ENCODE assay signal across 34 cellular contexts in the genomic region with DNA sequence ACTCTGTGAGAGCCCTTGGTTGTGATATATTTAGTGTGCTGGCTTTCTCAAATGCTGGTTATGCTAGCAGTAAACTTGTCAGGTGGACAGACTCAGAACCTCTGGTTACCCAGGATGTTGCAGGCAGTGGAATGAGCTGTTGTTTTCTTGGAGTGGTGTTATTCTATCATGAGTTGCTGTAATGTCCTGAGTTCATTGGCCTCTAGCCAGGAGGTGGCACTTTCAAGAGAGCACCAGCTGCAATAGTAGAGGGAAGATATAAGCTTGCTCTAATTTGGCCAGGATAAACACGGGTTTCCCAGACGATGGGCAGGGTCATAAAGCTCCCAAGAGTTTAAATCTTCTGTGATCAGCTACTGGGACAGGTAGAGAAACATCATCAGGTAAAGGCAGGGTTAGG.
"Had no signal": no experiment of that assay in that cellular context is flagged by ENCODE, and none has a peak within 500 bp of the region (broad histone marks: within the 10 kb centered on the region; RNA-seq: fewer than 3 reads in every experiment).

No MANE protein-coding gene starts in this region.

- H3K27ac ChIP-seq: brain microvascular endothelial cell, VCaP had no signal

- H3K9me3 ChIP-seq: MG63 had no signal

- H3K4me3 Mint-ChIP-seq: activated B cell treated with CpG ODN at 0.5 μM for 24 hours; activated CD4-positive, alpha-beta memory T cell treated with anti-CD3 and anti-CD28 coated beads for 36 hours; activated naive CD8-positive, alpha-beta T cell treated with anti-CD3 and anti-CD28 coated beads for 36 hours; activated T-helper 17 cell treated with anti-CD3 and anti-CD28 coated beads, Interleukin-2, amount 50 U/mL, for 72 hours; IgD-negative memory B cell had no signal

- H3K4me3 ChIP-seq: MG63 had no signal

- H3K36me3 Mint-ChIP-seq: IgD-negative memory B cell had no signal

- ATAC-seq: activated T-helper 17 cell treated with anti-CD3 and anti-CD28 coated beads, Interleukin-2, amount 50 U/mL, for 72 hours; Panc1 had no signal

- H3K4me1 Mint-ChIP-seq: activated B cell treated with CpG ODN at 0.5 μM for 24 hours; activated T-helper 17 cell treated with anti-CD3 and anti-CD28 coated beads, Interleukin-2, amount 50 U/mL, for 72 hours; IgD-negative memory B cell had no signal

- H3K27me3 Mint-ChIP-seq: activated B cell treated with CpG ODN at 0.5 μM for 24 hours; activated CD4-positive, alpha-beta memory T cell treated with anti-CD3 and anti-CD28 coated beads for 36 hours; activated T-helper 17 cell treated with anti-CD3 and anti-CD28 coated beads, Interleukin-2, amount 50 U/mL, for 72 hours; IgD-negative memory B cell had no signal

- H3K36me3 ChIP-seq: brain microvascular endothelial cell, MG63 had no signal

- DNase-seq: activated B cell treated with CpG ODN at 0.5 μM for 24 hours; activated CD4-positive, alpha-beta memory T cell treated with anti-CD3 and anti-CD28 coated beads for 36 hours; activated CD4-positive, alpha-beta T cell treated with anti-CD3 and anti-CD28 coated beads for 4 hours; activated CD4-positive, alpha-beta T cell treated with anti-CD3 and anti-CD28 coated beads, Interleukin-2, amount 50 U/mL, for 1 hour; activated CD4-positive, CD25-positive, alpha-beta regulatory T cell treated with anti-CD3 and anti-CD28 coated beads, Interleukin-2, amount 50 U/mL, for 72 hours; activated CD8-positive, alpha-beta memory T cell treated with anti-CD3 and anti-CD28 coated beads, Interleukin-2, amount 50 U/mL, for 4 hours; activated effector memory CD4-positive, alpha-beta T cell treated with anti-CD3 and anti-CD28 coated beads, Interleukin-2, amount 50 U/mL, for 16 hours; activated naive CD4-positive, alpha-beta T cell; activated naive CD4-positive, alpha-beta T cell treated with anti-CD3 and anti-CD28 coated beads, Interleukin-2, amount 50 U/mL, for 16 hours; activated naive CD8-positive, alpha-beta T cell treated with anti-CD3 and anti-CD28 coated beads for 36 hours; activated T-cell treated with anti-CD3 and anti-CD28 coated beads for 4 hours; activated T-cell treated with anti-CD3 and anti-CD28 coated beads, Interleukin-2, amount 50 U/mL, for 48 hours; amniotic stem cell; aorta; brain microvascular endothelial cell; central memory CD4-positive, alpha-beta T cell; Karpas-422; KBM-7; MG63; NCI-H1048; NCI-H1417; NCI-H146; NCI-H187; NCI-H2029 treated with DMSO at 0.1 percent for 48 hours; NCI-H510A; NCI-H526 treated with DMSO at 0.1 percent for 48 hours; SW 1271; T-helper 1 cell; T-helper 2 cell; T-helper 9 cell had no signal

- H3K9me3 Mint-ChIP-seq: activated T-helper 17 cell treated with anti-CD3 and anti-CD28 coated beads, Interleukin-2, amount 50 U/mL, for 72 hours had no signal

- H3K27ac Mint-ChIP-seq: activated B cell treated with CpG ODN at 0.5 μM for 24 hours; activated CD4-positive, alpha-beta memory T cell treated with anti-CD3 and anti-CD28 coated beads for 36 hours; activated naive CD8-positive, alpha-beta T cell treated with anti-CD3 and anti-CD28 coated beads for 36 hours; activated T-helper 17 cell treated with anti-CD3 and anti-CD28 coated beads, Interleukin-2, amount 50 U/mL, for 72 hours had no signal

- H3K27me3 ChIP-seq: brain microvascular endothelial cell, MG63 had no signal
